ENCODE assay signal across 1 cellular context in the genomic region with DNA sequence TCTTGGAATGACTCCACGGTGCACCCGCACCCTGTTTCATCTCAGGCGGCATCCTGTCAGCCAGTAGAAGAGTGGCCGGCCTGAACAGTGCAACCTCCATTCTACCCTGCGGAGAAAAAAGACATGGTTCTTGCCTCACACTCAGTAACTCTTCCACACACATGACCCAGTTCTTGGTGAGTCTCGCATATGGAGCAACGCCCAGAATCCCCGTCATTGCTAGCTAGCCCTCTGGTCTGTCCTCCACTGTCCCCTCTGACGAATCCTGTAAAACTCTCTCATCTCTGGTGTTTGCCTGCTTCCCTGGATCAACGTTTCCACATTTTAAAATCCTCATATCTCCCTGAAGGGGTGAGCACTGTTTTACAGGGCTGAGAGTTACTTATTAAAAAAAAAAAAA.
TF ChIP-seq lines count a peak whose summit lies in the region.

No MANE protein-coding gene starts in this region.

TF ChIP-seq in IMR-90, 13 proteins besides CTCF, POLR2A, EP300 and RAD21 (continued from another document):
- TF ChIP-seq, protein P1, sequence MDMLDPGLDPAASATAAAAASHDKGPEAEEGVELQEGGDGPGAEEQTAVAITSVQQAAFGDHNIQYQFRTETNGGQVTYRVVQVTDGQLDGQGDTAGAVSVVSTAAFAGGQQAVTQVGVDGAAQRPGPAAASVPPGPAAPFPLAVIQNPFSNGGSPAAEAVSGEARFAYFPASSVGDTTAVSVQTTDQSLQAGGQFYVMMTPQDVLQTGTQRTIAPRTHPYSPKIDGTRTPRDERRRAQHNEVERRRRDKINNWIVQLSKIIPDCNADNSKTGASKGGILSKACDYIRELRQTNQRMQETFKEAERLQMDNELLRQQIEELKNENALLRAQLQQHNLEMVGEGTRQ (IDR thresholded peaks at IDR 0.05; ENCODE audit: low read depth, low read length): no peak
- no peak for TF ChIP-seq MAZ (IDR thresholded peaks at IDR 0.05; ENCODE audit: borderline replicate concordance, low read depth, low read length)
- no peak for TF ChIP-seq NFE2L2 (IDR thresholded peaks at IDR 0.05; ENCODE audit: low read depth, low read length)
- no peak for TF ChIP-seq CHD1 (IDR thresholded peaks at IDR 0.05; ENCODE audit: low read depth, low read length)
- no peak for TF ChIP-seq SMC3 (IDR thresholded peaks at IDR 0.05; ENCODE audit: low read depth, low read length)
- no peak for TF ChIP-seq BHLHE40 (IDR thresholded peaks at IDR 0.05; ENCODE audit: low read depth, low read length)
- TF ChIP-seq FOS (IDR thresholded peaks at IDR 0.05; ENCODE audit: low read depth, low read length): no peak
- no peak for TF ChIP-seq CEBPB (IDR thresholded peaks at IDR 0.05; ENCODE audit: low read depth, low read length)
